ENCODE assay signal across 1 cellular context in the genomic region with DNA sequence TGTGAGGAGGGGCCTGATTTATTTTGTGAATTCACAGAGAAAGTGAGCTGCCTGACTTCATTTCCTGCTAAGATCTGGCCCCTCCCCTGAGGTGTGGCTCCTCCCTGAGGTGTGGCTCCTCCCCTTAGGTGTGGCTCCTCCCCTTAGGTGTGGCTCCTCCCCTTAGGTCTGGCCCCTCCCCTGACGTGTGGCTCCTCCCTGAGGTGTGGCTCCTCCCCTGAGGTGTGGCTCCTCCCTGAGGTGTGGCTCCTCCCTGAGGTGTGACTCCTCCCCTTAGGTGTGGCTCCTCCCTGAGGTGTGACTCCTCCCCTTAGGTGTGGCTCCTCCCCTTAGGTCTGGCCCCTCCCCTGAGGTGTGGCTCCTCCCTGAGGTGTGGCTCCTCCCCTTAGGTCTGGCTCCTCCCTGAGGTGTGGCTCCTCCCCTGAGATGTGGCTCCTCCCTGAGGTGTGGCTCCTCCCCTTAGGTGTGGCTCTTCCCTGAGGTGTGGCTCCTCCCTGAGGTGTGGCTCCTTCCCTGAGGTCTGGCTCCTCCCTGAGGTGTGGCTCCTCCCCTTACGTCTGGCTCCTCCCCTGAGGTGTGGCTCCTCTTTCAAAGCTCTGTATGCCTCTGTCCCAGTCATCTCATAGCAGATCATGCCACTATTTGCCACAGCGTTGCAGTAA.
TF ChIP-seq lines count a peak whose summit lies in the region.

No MANE protein-coding gene starts in this region.

TF ChIP-seq in GM12878, 131 proteins besides CTCF, POLR2A, EP300 and RAD21 (continued from another document):
- TF ChIP-seq, protein P1, sequence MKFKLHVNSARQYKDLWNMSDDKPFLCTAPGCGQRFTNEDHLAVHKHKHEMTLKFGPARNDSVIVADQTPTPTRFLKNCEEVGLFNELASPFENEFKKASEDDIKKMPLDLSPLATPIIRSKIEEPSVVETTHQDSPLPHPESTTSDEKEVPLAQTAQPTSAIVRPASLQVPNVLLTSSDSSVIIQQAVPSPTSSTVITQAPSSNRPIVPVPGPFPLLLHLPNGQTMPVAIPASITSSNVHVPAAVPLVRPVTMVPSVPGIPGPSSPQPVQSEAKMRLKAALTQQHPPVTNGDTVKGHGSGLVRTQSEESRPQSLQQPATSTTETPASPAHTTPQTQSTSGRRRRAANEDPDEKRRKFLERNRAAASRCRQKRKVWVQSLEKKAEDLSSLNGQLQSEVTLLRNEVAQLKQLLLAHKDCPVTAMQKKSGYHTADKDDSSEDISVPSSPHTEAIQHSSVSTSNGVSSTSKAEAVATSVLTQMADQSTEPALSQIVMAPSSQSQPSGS (IDR thresholded peaks at IDR 0.05; ENCODE audit: low read length), result no peak
- TF ChIP-seq, protein P2, sequence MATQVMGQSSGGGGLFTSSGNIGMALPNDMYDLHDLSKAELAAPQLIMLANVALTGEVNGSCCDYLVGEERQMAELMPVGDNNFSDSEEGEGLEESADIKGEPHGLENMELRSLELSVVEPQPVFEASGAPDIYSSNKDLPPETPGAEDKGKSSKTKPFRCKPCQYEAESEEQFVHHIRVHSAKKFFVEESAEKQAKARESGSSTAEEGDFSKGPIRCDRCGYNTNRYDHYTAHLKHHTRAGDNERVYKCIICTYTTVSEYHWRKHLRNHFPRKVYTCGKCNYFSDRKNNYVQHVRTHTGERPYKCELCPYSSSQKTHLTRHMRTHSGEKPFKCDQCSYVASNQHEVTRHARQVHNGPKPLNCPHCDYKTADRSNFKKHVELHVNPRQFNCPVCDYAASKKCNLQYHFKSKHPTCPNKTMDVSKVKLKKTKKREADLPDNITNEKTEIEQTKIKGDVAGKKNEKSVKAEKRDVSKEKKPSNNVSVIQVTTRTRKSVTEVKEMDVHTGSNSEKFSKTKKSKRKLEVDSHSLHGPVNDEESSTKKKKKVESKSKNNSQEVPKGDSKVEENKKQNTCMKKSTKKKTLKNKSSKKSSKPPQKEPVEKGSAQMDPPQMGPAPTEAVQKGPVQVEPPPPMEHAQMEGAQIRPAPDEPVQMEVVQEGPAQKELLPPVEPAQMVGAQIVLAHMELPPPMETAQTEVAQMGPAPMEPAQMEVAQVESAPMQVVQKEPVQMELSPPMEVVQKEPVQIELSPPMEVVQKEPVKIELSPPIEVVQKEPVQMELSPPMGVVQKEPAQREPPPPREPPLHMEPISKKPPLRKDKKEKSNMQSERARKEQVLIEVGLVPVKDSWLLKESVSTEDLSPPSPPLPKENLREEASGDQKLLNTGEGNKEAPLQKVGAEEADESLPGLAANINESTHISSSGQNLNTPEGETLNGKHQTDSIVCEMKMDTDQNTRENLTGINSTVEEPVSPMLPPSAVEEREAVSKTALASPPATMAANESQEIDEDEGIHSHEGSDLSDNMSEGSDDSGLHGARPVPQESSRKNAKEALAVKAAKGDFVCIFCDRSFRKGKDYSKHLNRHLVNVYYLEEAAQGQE (IDR thresholded peaks at IDR 0.05; ENCODE audit: low read depth, low read length), result no peak
- no peak for TF ChIP-seq TARDBP (IDR thresholded peaks at IDR 0.05; ENCODE audit: borderline replicate concordance)
TF ChIP-seq in GM12878: peak in this region for 0.
